ENCODE assay signal across 12 cellular contexts in the genomic region with DNA sequence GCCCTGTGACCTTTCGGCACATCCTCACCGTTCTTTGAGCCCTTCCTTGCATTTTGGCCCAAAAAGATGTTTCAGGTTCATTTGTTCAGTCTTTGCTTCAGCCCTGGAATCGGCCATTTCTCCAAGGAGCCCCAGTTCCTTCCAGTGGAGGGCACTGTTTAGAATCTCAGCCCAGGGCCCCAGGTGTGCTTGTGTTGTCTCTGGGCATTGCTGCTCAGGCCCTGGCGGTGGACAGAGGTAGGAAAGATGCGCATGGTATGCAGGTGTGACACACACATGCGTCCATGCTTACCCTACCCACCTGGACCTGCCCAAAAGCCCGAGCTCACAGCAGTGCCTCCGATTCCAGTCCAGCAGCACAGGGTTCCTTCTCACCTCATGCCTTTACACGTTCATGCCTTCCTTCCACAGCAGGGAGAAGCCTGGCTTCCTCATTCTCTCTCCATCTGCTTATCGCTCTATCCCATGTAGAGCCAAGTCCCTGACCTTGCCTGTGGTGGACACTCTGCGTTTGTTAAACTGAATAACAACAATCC.
DNase-seq lines count a peak whose midpoint lies in the region; ATAC-seq and TF ChIP-seq lines count a peak whose summit lies in the region.
"Had no signal": no experiment of that assay in that cellular context is flagged by ENCODE, and none has a peak within 500 bp of the region (broad histone marks: within the 10 kb centered on the region; RNA-seq: fewer than 3 reads in every experiment).

No MANE protein-coding gene starts in this region.

- DNase-seq in NCI-H82 (lab: John Stamatoyannopoulos, UW), result peak; percentile 3
- no peak for DNase-seq in NCI-H82 treated with DMSO at 0.1 percent for 48 hours (lab: John Stamatoyannopoulos, UW; ENCODE audit: unreplicated experiment)
- DNase-seq in LNCaP clone FGC (ENCODE audit: low read depth), result no peak
- DNase-seq in choroid plexus epithelial cell (ENCODE audit: low read depth), result peak; percentile 46
- DNase-seq in trophoblast cell, result peak; percentile 95
- DNase-seq in sciatic nerve (ENCODE audit: low spot score), result no peak
- no peak for DNase-seq in NCI-H2081 treated with DMSO at 0.1 percent for 48 hours (lab: John Stamatoyannopoulos, UW)
- DNase-seq: esophagus squamous epithelium, SJCRH30 had no signal

- no peak overlapping the region for H2BK5ac ChIP-seq in trophoblast cell (ENCODE audit: low read depth, low read length, poor library complexity)

- no peak overlapping the region for H2BK120ac ChIP-seq in trophoblast cell (ENCODE audit: insufficient read depth, low read length, poor library complexity)

- no peak overlapping the region for H3K4ac ChIP-seq in trophoblast cell (ENCODE audit: low read depth, low read length)

- peaks cover 6% of the 10 kb centered on the region for H3K79me1 ChIP-seq in trophoblast cell (ENCODE audit: low read length)

- H3K18ac ChIP-seq in trophoblast cell (ENCODE audit: low read length), result no peak overlapping the region

- WGBS in trophoblast cell (ENCODE audit: extremely low coverage, insufficient coverage, insufficient read length), result no CpG with 5 or more reads among the region's 11 CpGs

- no peak overlapping the region for H3K23ac ChIP-seq in trophoblast cell (ENCODE audit: low read length)

- H3K4me3 ChIP-seq in LNCaP clone FGC (ENCODE audit: low read depth, low read length) (no peak overlapping the region), choroid plexus epithelial cell (ENCODE audit: low read depth, low read length) (no peak overlapping the region), trophoblast cell (ENCODE audit: low read depth, low read length) (no peak overlapping the region)
- H3K4me3 ChIP-seq: BLaER1 treated with 17β-estradiol and CSF1 and Interleukin-3, amounts not matched to agents 10 nM and 100 nM; esophagus squamous epithelium; SJCRH30 had no signal

- no peaks in the 10 kb centered on the region for H3K27me3 ChIP-seq in trophoblast cell (ENCODE audit: insufficient read depth, low read length)
- H3K27me3 ChIP-seq: BLaER1 treated with 17β-estradiol and CSF1 and Interleukin-3, amounts not matched to agents 10 nM and 100 nM; esophagus squamous epithelium; neutrophil; SJCRH30 had no signal

- intact Hi-C loops in sciatic nerve (cut with DNase I), result loop anchor here (5.0 kb wide), 1 partner anchor 215 kb away; no protein-coding TSS in a partner anchor

- ATAC-seq in sciatic nerve, result no peak
- ATAC-seq in HG02571 (IDR thresholded peaks at IDR 0.05; ENCODE audit: unreplicated experiment), result no peak

- H2BK12ac ChIP-seq in trophoblast cell (ENCODE audit: low read length), result no peak overlapping the region

- H4K91ac ChIP-seq in trophoblast cell (ENCODE audit: low read depth, low read length), result no peak overlapping the region

- TF ChIP-seq CTCF in LNCaP clone FGC (IDR thresholded peaks at IDR 0.05; ENCODE audit: control insufficient read depth, extremely low read depth, insufficient read depth) (peak; percentile 40), choroid plexus epithelial cell (conservative IDR thresholded peaks at IDR 0.05; ENCODE audit: low read depth, low read length) (peak; percentile 74)

- H3K9me3 ChIP-seq in trophoblast cell (ENCODE audit: insufficient read depth, low read depth, low read length), result no peaks in the 10 kb centered on the region
- H3K9me3 ChIP-seq: BLaER1 treated with 17β-estradiol and CSF1 and Interleukin-3, amounts not matched to agents 10 nM and 100 nM; esophagus squamous epithelium; neutrophil; SJCRH30 had no signal

- no peak overlapping the region for H4K8ac ChIP-seq in trophoblast cell (ENCODE audit: low read depth, low read length)

- H2AK5ac ChIP-seq in trophoblast cell (ENCODE audit: low read length), result no peak overlapping the region

- H3K27ac ChIP-seq in trophoblast cell (ENCODE audit: low read depth, low read length), result no peak overlapping the region
- H3K27ac ChIP-seq: BLaER1 treated with 17β-estradiol and CSF1 and Interleukin-3, amounts not matched to agents 10 nM and 100 nM; esophagus squamous epithelium; neutrophil; SJCRH30 had no signal

- H3K9ac ChIP-seq in trophoblast cell (ENCODE audit: low read length), result no peak overlapping the region
- H3K9ac ChIP-seq: BLaER1 treated with 17β-estradiol and CSF1 and Interleukin-3, amounts not matched to agents 10 nM and 100 nM had no signal

- H3K4me2 ChIP-seq in trophoblast cell (ENCODE audit: low read length), result no peak overlapping the region

- peaks cover 14 to 18% of the 10 kb centered on the region in 2 experiments for H3K4me1 ChIP-seq in trophoblast cell (ENCODE audit: control insufficient read depth in 1 of 2, insufficient read depth in 2 of 2, low read length in 2 of 2)
- H3K4me1 ChIP-seq: SJCRH30 had no signal

- peaks cover 4% of the 10 kb centered on the region for H3K79me2 ChIP-seq in trophoblast cell (ENCODE audit: control insufficient read depth, insufficient read depth, low read length, poor library complexity)

- no peak overlapping the region for H3K14ac ChIP-seq in trophoblast cell (ENCODE audit: low read length)

- no peak overlapping the region for H4K12ac ChIP-seq in trophoblast cell (ENCODE audit: low read depth, low read length)

- H2AFZ ChIP-seq in trophoblast cell (ENCODE audit: insufficient read depth, low read length, poor library complexity), result no peak overlapping the region

- H3K36me3 ChIP-seq in trophoblast cell (ENCODE audit: control insufficient read depth in 1 of 2, insufficient read depth in 2 of 2, low read length in 2 of 2), result peaks cover 0 to 2% of the 10 kb centered on the region in 2 experiments
- H3K36me3 ChIP-seq: BLaER1 treated with 17β-estradiol and CSF1 and Interleukin-3, amounts not matched to agents 10 nM and 100 nM; esophagus squamous epithelium; neutrophil; SJCRH30 had no signal

Comparison
In these comparisons a context has a peak if more than half of its experiments do, and no peak if none do; other contexts are left out.
1. DNase-seq: peak in NCI-H82 (single experiment), choroid plexus epithelial cell (single experiment) and trophoblast cell (2 of 2); none in NCI-H82 treated with DMSO at 0.1 percent for 48 hours (single experiment), LNCaP clone FGC (single experiment), sciatic nerve (single experiment) and NCI-H2081 treated with DMSO at 0.1 percent for 48 hours (single experiment).